ENCODE assay signal across 8 cellular contexts in genomic region chr1:197146108-197147095, GRCh38. TPM values are rescaled to one million over a fixed set of nuclear protein-coding genes. Genes with fewer than 3 reads are reported as not detected.
DNase-seq lines count a peak whose midpoint lies in the region; ATAC-seq and TF ChIP-seq lines count a peak whose summit lies in the region.

ASPM (minus strand) TSS chr1:197146669; CDS start chr1:197146437, 232 bp downstream.

- H3K27me3 Mint-ChIP-seq in activated CD4-positive, alpha-beta T cell treated with anti-CD3 and anti-CD28 coated beads, Interleukin-2, amount 10 ng/mL, durations not matched to agents 7 days and 5 days = no peaks in the 10 kb centered on the region
- no peaks in the 10 kb centered on the region for H3K27me3 Mint-ChIP-seq in dendritic cell treated with granulocyte-macrophage colony-stimulating factor and Interleukin-4, amounts not matched to agents 40 ng/mL and 50 ng/mL, for 4 days

- CTCF ChIA-PET in activated CD4-positive, alpha-beta T cell treated with anti-CD3 and anti-CD28 coated beads, Interleukin-2, amount 10 ng/mL, durations not matched to agents 7 days and 5 days (lab: Charles Lee) = no interaction called here

- POLR2A ChIA-PET in activated CD4-positive, alpha-beta T cell treated with anti-CD3 and anti-CD28 coated beads, Interleukin-2, amount 10 ng/mL, durations not matched to agents 7 days and 5 days (lab: Charles Lee) = no interaction called here

- ATAC-seq in GM19395 (IDR thresholded peaks at IDR 0.05; ENCODE audit: unreplicated experiment) = peak; percentile 98
- peak; percentile 98 for ATAC-seq in HG03558 (IDR thresholded peaks at IDR 0.05; ENCODE audit: extremely low read depth, unreplicated experiment)
- ATAC-seq in left lobe of liver = peak; percentile 96

- DNase-seq in NCI-H748 (lab: John Stamatoyannopoulos, UW; ENCODE audit: unreplicated experiment) (peak; percentile 94), left lobe of liver (ENCODE audit: low spot score) (peak; percentile 96)
- peak; percentile 97 for DNase-seq in activated CD4-positive, alpha-beta T cell treated with anti-CD3 and anti-CD28 coated beads, Interleukin-2, amount 10 ng/mL, durations not matched to agents 7 days and 5 days
- DNase-seq in stimulated activated CD4-positive, alpha-beta T cell treated with anti-CD3 and anti-CD28 coated beads, Interleukin-2, amount 100 ng/mL, for 24 hours = peak; percentile 92 to 95

- peak within 1 kb of the TSS; percentile 97 for H3K27ac Mint-ChIP-seq in activated CD4-positive, alpha-beta T cell treated with anti-CD3 and anti-CD28 coated beads, Interleukin-2, amount 10 ng/mL, durations not matched to agents 7 days and 5 days
- H3K27ac Mint-ChIP-seq in dendritic cell treated with granulocyte-macrophage colony-stimulating factor and Interleukin-4, amounts not matched to agents 40 ng/mL and 50 ng/mL, for 4 days = peak within 1 kb of the TSS; percentile 92

- intact Hi-C loops in dendritic cell treated with granulocyte-macrophage colony-stimulating factor and Interleukin-4, amounts not matched to agents 40 ng/mL and 50 ng/mL, for 4 days (cut with micrococcal nuclease) = no loop called here

- H3K4me3 Mint-ChIP-seq in activated CD4-positive, alpha-beta T cell treated with anti-CD3 and anti-CD28 coated beads, Interleukin-2, amount 10 ng/mL, durations not matched to agents 7 days and 5 days = peak within 1 kb of the TSS; percentile 82
- peak within 1 kb of the TSS; percentile 91 for H3K4me3 Mint-ChIP-seq in dendritic cell treated with granulocyte-macrophage colony-stimulating factor and Interleukin-4, amounts not matched to agents 40 ng/mL and 50 ng/mL, for 4 days

- H3K4me1 Mint-ChIP-seq in activated CD4-positive, alpha-beta T cell treated with anti-CD3 and anti-CD28 coated beads, Interleukin-2, amount 10 ng/mL, durations not matched to agents 7 days and 5 days = peaks cover 39% of the 10 kb centered on the region
- peaks cover 13% of the 10 kb centered on the region for H3K4me1 Mint-ChIP-seq in dendritic cell treated with granulocyte-macrophage colony-stimulating factor and Interleukin-4, amounts not matched to agents 40 ng/mL and 50 ng/mL, for 4 days (ENCODE audit: low read depth)

- H3K27ac ChIP-seq in C4-2B = peak within 1 kb of the TSS; percentile 84

- TF ChIP-seq CTCF in C4-2B (conservative IDR thresholded peaks at IDR 0.05) = no peak

- no peaks in the 10 kb centered on the region for H3K9me3 Mint-ChIP-seq in activated CD4-positive, alpha-beta T cell treated with anti-CD3 and anti-CD28 coated beads, Interleukin-2, amount 10 ng/mL, durations not matched to agents 7 days and 5 days
- no peaks in the 10 kb centered on the region for H3K9me3 Mint-ChIP-seq in dendritic cell treated with granulocyte-macrophage colony-stimulating factor and Interleukin-4, amounts not matched to agents 40 ng/mL and 50 ng/mL, for 4 days

- H3K36me3 Mint-ChIP-seq in activated CD4-positive, alpha-beta T cell treated with anti-CD3 and anti-CD28 coated beads, Interleukin-2, amount 10 ng/mL, durations not matched to agents 7 days and 5 days (ENCODE audit: low read depth) = peaks cover 36% of the 10 kb centered on the region
- peaks cover 10% of the 10 kb centered on the region for H3K36me3 Mint-ChIP-seq in dendritic cell treated with granulocyte-macrophage colony-stimulating factor and Interleukin-4, amounts not matched to agents 40 ng/mL and 50 ng/mL, for 4 days (ENCODE audit: low read depth)

RNA-seq across cellular contexts. Expression of gene ASPM, which starts in this region (rescaled TPM):
- total RNA-seq in activated CD4-positive, alpha-beta T cell treated with anti-CD3 and anti-CD28 coated beads, Interleukin-2, amount 10 ng/mL, durations not matched to agents 7 days and 5 days = 100 to 1,000 TPM in 1 of 2 experiments, 10 to 100 TPM in 1; 92.8 to 104 TPM
- 0.35 TPM for total RNA-seq in left lobe of liver

Comparison
In these comparisons a context has a peak if more than half of its experiments do, and no peak if none do; other contexts are left out.
1. Peak in every context shown above with its lines: DNase-seq, ATAC-seq and H3K27ac ChIP-seq.
2. RNA of gene ASPM (total RNA-seq): 92.8 to 104 TPM in activated CD4-positive, alpha-beta T cell treated with anti-CD3 and anti-CD28 coated beads, Interleukin-2, amount 10 ng/mL, durations not matched to agents 7 days and 5 days; 0.35 TPM in left lobe of liver (single experiment); every median in the first group is over 10 times any median in the second.
3. Peak in DNase-seq and ATAC-seq in left lobe of liver; RNA of the gene not detected or under 1 TPM.